7 cellular contexts compared by ENCODE assay signal in genomic region chr2:70089220-70089945, GRCh38. TPM values are rescaled to one million over a fixed set of nuclear protein-coding genes. Genes with fewer than 3 reads are reported as not detected.
DNase-seq lines count a peak whose midpoint lies in the region; ATAC-seq and TF ChIP-seq lines count a peak whose summit lies in the region.

No MANE protein-coding gene starts in this region.

- H3K36me3 Mint-ChIP-seq in activated naive CD4-positive, alpha-beta T cell treated with anti-CD3 and anti-CD28 coated beads, Interleukin-2, amount 50 U/mL, for 72 hours: peaks cover 37 to 43% of the 10 kb centered on the region in 2 donors

- intact Hi-C loops in posterior cingulate gyrus (cut with DNase I): loop anchor here (5.0 kb wide), 2 partner anchors 38 to 262 kb away; partner anchors contain the start of gene GMCL1

- peak; percentile 66 for DNase-seq in NCI-H2171 treated with DMSO at 0.1 percent for 48 hours (lab: John Stamatoyannopoulos, UW)
- DNase-seq in activated naive CD4-positive, alpha-beta T cell treated with anti-CD3 and anti-CD28 coated beads, Interleukin-2, amount 50 U/mL, for 72 hours (ENCODE audit: low spot score in 2 of 2): no peak
- DNase-seq in iPS-NIHi7 (ENCODE audit: extremely low spot score): peak; percentile 58
- DNase-seq in stimulated activated CD4-positive, alpha-beta T cell treated with anti-CD3 and anti-CD28 coated beads, Interleukin-1b, Interleukin-23, amount 100 ng/mL, for 48 hours: peak; percentile 42
- DNase-seq in RKO (ENCODE audit: low spot score): no peak
- DNase-seq in posterior cingulate gyrus: no peak

- no peak for ATAC-seq in activated naive CD4-positive, alpha-beta T cell treated with anti-CD3 and anti-CD28 coated beads, Interleukin-2, amount 50 U/mL, for 72 hours

- peaks cover 0 to 2% of the 10 kb centered on the region in 2 donors for H3K9me3 Mint-ChIP-seq in activated naive CD4-positive, alpha-beta T cell treated with anti-CD3 and anti-CD28 coated beads, Interleukin-2, amount 50 U/mL, for 72 hours

- peak; percentile 42 for TF ChIP-seq POLR2A in GM15510 (IDR thresholded peaks at IDR 0.05; ENCODE audit: borderline replicate concordance, extremely low read depth, insufficient read length)

- peak overlapping the region; percentile 98 to 99 for H3K27ac Mint-ChIP-seq in activated naive CD4-positive, alpha-beta T cell treated with anti-CD3 and anti-CD28 coated beads, Interleukin-2, amount 50 U/mL, for 72 hours

RNA-seq across cellular contexts. Expression of gene PCBP1, which starts 2.1 kb away (rescaled TPM):
- 100 to 1,000 TPM; 339 to 451 TPM for total RNA-seq in activated naive CD4-positive, alpha-beta T cell treated with anti-CD3 and anti-CD28 coated beads, Interleukin-2, amount 50 U/mL, for 72 hours

Comparison
In these comparisons a context has a peak if more than half of its experiments do, and no peak if none do; other contexts are left out.
1. DNase-seq: peak in NCI-H2171 treated with DMSO at 0.1 percent for 48 hours (single experiment), iPS-NIHi7 (single experiment) and stimulated activated CD4-positive, alpha-beta T cell treated with anti-CD3 and anti-CD28 coated beads, Interleukin-1b, Interleukin-23, amount 100 ng/mL, for 48 hours (single experiment); none in activated naive CD4-positive, alpha-beta T cell treated with anti-CD3 and anti-CD28 coated beads, Interleukin-2, amount 50 U/mL, for 72 hours (0 of 2), RKO (single experiment) and posterior cingulate gyrus (0 of 10).